In genomic region chr20:49104365-49104648, GRCh38 we compare ENCODE assay signal across 2 cellular contexts.
TF ChIP-seq lines count a peak whose summit lies in the region.

No MANE protein-coding gene starts in this region.

TF ChIP-seq in A549, 52 proteins besides CTCF, POLR2A, EP300 and RAD21 (continued from another document):
- TF ChIP-seq RFX5 (IDR thresholded peaks at IDR 0.05): no peak
- no peak for TF ChIP-seq CEBPB (IDR thresholded peaks at IDR 0.05)
- no peak for TF ChIP-seq SMC3 (IDR thresholded peaks at IDR 0.05)
- TF ChIP-seq, protein P1, sequence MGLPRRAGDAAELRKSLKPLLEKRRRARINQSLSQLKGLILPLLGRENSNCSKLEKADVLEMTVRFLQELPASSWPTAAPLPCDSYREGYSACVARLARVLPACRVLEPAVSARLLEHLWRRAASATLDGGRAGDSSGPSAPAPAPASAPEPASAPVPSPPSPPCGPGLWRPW (IDR thresholded peaks at IDR 0.05): no peak
- TF ChIP-seq CBX8 (IDR thresholded peaks at IDR 0.05): no peak
- no peak for TF ChIP-seq BHLHE40 (IDR thresholded peaks at IDR 0.05; ENCODE audit: low read depth, low read length)
- TF ChIP-seq HEYL (CRISPR knock-in tag; IDR thresholded peaks at IDR 0.05): no peak
- no peak for TF ChIP-seq TFCP2L1 (CRISPR knock-in tag; IDR thresholded peaks at IDR 0.05)
- no peak for TF ChIP-seq EHMT2 (IDR thresholded peaks at IDR 0.05; ENCODE audit: low read depth)
- no peak for TF ChIP-seq RARB (CRISPR knock-in tag; IDR thresholded peaks at IDR 0.05)

TF ChIP-seq in GM23338, 12 proteins besides CTCF, POLR2A, EP300 and RAD21 (continued from another document):
- no peak for TF ChIP-seq ZNF462 (CRISPR knock-in tag; IDR thresholded peaks at IDR 0.05)
- no peak for TF ChIP-seq JUNB (IDR thresholded peaks at IDR 0.05; ENCODE audit: unreplicated experiment)
- no peak for TF ChIP-seq EZH2 (IDR thresholded peaks at IDR 0.05; ENCODE audit: low read depth, unreplicated experiment)
- no peak for TF ChIP-seq ZNF331 (CRISPR knock-in tag; IDR thresholded peaks at IDR 0.05; ENCODE audit: low read depth)
- TF ChIP-seq STAT1 (IDR thresholded peaks at IDR 0.05; ENCODE audit: unreplicated experiment): no peak
